Comparison of ENCODE assay signal across 25 cellular contexts in the genomic region with DNA sequence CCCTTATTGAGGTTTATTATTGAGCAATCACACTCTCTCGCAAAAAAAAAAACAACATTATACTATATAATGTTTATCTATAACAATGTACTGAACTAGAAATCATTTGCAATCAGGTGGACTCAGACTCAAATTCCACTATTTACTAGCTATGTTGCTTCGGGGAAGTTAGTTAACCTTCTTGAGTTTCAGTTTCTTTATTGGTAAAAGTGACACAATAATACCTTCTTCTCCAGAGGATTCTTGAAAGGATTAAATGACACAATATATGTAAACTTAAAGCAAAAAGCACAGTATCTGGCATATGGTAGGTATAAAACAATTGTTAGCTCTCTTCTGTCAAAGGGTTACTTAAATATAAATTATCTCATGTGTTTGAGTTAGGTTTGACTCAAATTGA. TPM values are rescaled to one million over a fixed set of nuclear protein-coding genes. Genes with fewer than 3 reads are reported as not detected.
DNase-seq lines count a peak whose midpoint lies in the region; ATAC-seq and TF ChIP-seq lines count a peak whose summit lies in the region.
"Had no signal": no experiment of that assay in that cellular context is flagged by ENCODE, and none has a peak within 500 bp of the region (broad histone marks: within the 10 kb centered on the region; RNA-seq: fewer than 3 reads in every experiment).

No MANE protein-coding gene starts in this region.

- CTCF ChIA-PET in CD4-positive, alpha-beta memory T cell (lab: Charles Lee; ENCODE audit: partially characterized antibody): no interaction called here

- peaks cover 0 to 2% (median 0%) of the 10 kb centered on the region in 7 donors for H3K9me3 Mint-ChIP-seq in CD4-positive, CD25-positive, alpha-beta regulatory T cell
- no peaks in the 10 kb centered on the region for H3K9me3 Mint-ChIP-seq in T-helper 1 cell treated with Interleukin-12 subunit alpha and Interleukin-12 subunit beta and Interleukin-4 antibody, amounts not matched to agents 30 μg/mL and 1 μg/mL, for 36 hours
- H3K9me3 Mint-ChIP-seq in neural progenitor cell: no peaks in the 10 kb centered on the region
- no peaks in the 10 kb centered on the region for H3K9me3 Mint-ChIP-seq in CD4-positive, alpha-beta memory T cell
- H3K9me3 Mint-ChIP-seq: activated T-cell treated with anti-CD3 and anti-CD28 coated beads, Interleukin-2, amount 50 U/mL, for 4 hours had no signal

- no peak for TF ChIP-seq CTCF in neural progenitor cell (IDR thresholded peaks at IDR 0.05)

- intact Hi-C loops in CD4-positive, alpha-beta memory T cell (cut with micrococcal nuclease): no loop called here

- H3K36me3 ChIP-seq in CD4-positive, CD25-positive, alpha-beta regulatory T cell (ENCODE audit: control insufficient read depth, insufficient read depth, low read length): no peaks in the 10 kb centered on the region
- H3K36me3 ChIP-seq in effector memory CD4-positive, alpha-beta T cell (ENCODE audit: control insufficient read depth, insufficient read depth, low read length): no peaks in the 10 kb centered on the region
- H3K36me3 ChIP-seq in neural progenitor cell: no peaks in the 10 kb centered on the region
- no peaks in the 10 kb centered on the region for H3K36me3 ChIP-seq in CD4-positive, alpha-beta memory T cell (ENCODE audit: insufficient read depth, low read length)
- H3K36me3 ChIP-seq: BLaER1, ovary had no signal

- no peaks in the 10 kb centered on the region for H3K4me1 ChIP-seq in CD4-positive, CD25-positive, alpha-beta regulatory T cell (ENCODE audit: control insufficient read depth, insufficient read depth, low read length, poor library complexity, severe bottlenecking)
- no peaks in the 10 kb centered on the region for H3K4me1 ChIP-seq in effector memory CD4-positive, alpha-beta T cell (ENCODE audit: control insufficient read depth, insufficient read depth, low read length, poor library complexity, severe bottlenecking)
- H3K4me1 ChIP-seq in neural progenitor cell: no peaks in the 10 kb centered on the region
- no peaks in the 10 kb centered on the region for H3K4me1 ChIP-seq in CD4-positive, alpha-beta memory T cell (ENCODE audit: insufficient read depth, low read length)
- H3K4me1 ChIP-seq: BLaER1, HAP-1 had no signal

- no peaks in the 10 kb centered on the region for H3K79me2 ChIP-seq in neural progenitor cell (ENCODE audit: low read depth)

- ATAC-seq in CD4-positive, CD25-positive, alpha-beta regulatory T cell (ENCODE audit: low read depth in 2 of 2): no peak
- ATAC-seq in GM18511 (IDR thresholded peaks at IDR 0.05; ENCODE audit: unreplicated experiment) (peak; percentile 65), HG03342 (IDR thresholded peaks at IDR 0.05; ENCODE audit: unreplicated experiment) (peak; percentile 58)
- ATAC-seq: Panc1 had no signal

- DNase-seq in CD4-positive, CD25-positive, alpha-beta regulatory T cell: peak in 1 of 3 donors; percentile 15
- no peak for DNase-seq in effector memory CD4-positive, alpha-beta T cell
- no peak for DNase-seq in neural progenitor cell (ENCODE audit: low spot score)
- DNase-seq in hepatic stellate cell (ENCODE audit: low spot score): no peak
- no peak for DNase-seq in CD4-positive, alpha-beta memory T cell
- DNase-seq: activated CD4-positive, alpha-beta T cell treated with anti-CD3 and anti-CD28 coated beads, Interleukin-2, amount 10 ng/mL, durations not matched to agents 24 days and 14 days; activated gamma-delta T cell treated with Interleukin-2 at 50 U/mL for 16 hours; activated T-cell treated with anti-CD3 and anti-CD28 coated beads, Interleukin-2, amount 50 U/mL, for 4 hours; caudate nucleus; mammary epithelial cell; NCI-H1930; NCI-H526; nephron progenitor cell; ovary; retina; SHP77 treated with DMSO at 0.1 percent for 48 hours; stimulated activated naive CD4-positive, alpha-beta T cell had no signal

- H3K4me2 ChIP-seq in neural progenitor cell: no peak overlapping the region
- H3K4me2 ChIP-seq: BLaER1 had no signal

- no peaks in the 10 kb centered on the region for H3K9me3 ChIP-seq in CD4-positive, CD25-positive, alpha-beta regulatory T cell (ENCODE audit: control insufficient read depth in 2 of 2, low read length in 2 of 2)
- no peaks in the 10 kb centered on the region for H3K9me3 ChIP-seq in effector memory CD4-positive, alpha-beta T cell (ENCODE audit: control insufficient read depth, low read length)
- H3K9me3 ChIP-seq in neural progenitor cell (ENCODE audit: low read depth): no peaks in the 10 kb centered on the region
- no peaks in the 10 kb centered on the region for H3K9me3 ChIP-seq in CD4-positive, alpha-beta memory T cell (ENCODE audit: control insufficient read depth in 1 of 2, low read length in 2 of 2)
- H3K9me3 ChIP-seq: BLaER1, HAP-1, ovary had no signal

- no peak overlapping the region for H3K9ac ChIP-seq in neural progenitor cell
- H3K9ac ChIP-seq: BLaER1 had no signal

- POLR2A ChIA-PET in CD4-positive, alpha-beta memory T cell (lab: Charles Lee; ENCODE audit: partially characterized antibody): no interaction called here

- H3K27me3 ChIP-seq in CD4-positive, CD25-positive, alpha-beta regulatory T cell (ENCODE audit: control insufficient read depth, insufficient read depth, low read length): no peaks in the 10 kb centered on the region
- no peaks in the 10 kb centered on the region for H3K27me3 ChIP-seq in effector memory CD4-positive, alpha-beta T cell (replicated peaks; ENCODE audit: control insufficient read depth, insufficient read depth, low read length, poor library complexity, severe bottlenecking)
- H3K27me3 ChIP-seq in neural progenitor cell: no peaks in the 10 kb centered on the region
- no peaks in the 10 kb centered on the region for H3K27me3 ChIP-seq in CD4-positive, alpha-beta memory T cell (ENCODE audit: insufficient read depth, low read length)
- H3K27me3 ChIP-seq: ovary had no signal

- H3K27ac Mint-ChIP-seq in CD4-positive, CD25-positive, alpha-beta regulatory T cell: no peak overlapping the region
- H3K27ac Mint-ChIP-seq in T-helper 1 cell treated with Interleukin-12 subunit alpha and Interleukin-12 subunit beta and Interleukin-4 antibody, amounts not matched to agents 30 μg/mL and 1 μg/mL, for 36 hours: peak overlapping the region; percentile 26
- no peak overlapping the region for H3K27ac Mint-ChIP-seq in neural progenitor cell
- no peak overlapping the region for H3K27ac Mint-ChIP-seq in CD4-positive, alpha-beta memory T cell
- H3K27ac Mint-ChIP-seq: nephron progenitor cell had no signal

- H3K4me1 Mint-ChIP-seq in CD4-positive, CD25-positive, alpha-beta regulatory T cell: no peaks in the 10 kb centered on the region
- peaks cover 3% of the 10 kb centered on the region for H3K4me1 Mint-ChIP-seq in T-helper 1 cell treated with Interleukin-12 subunit alpha and Interleukin-12 subunit beta and Interleukin-4 antibody, amounts not matched to agents 30 μg/mL and 1 μg/mL, for 36 hours (ENCODE audit: low read depth)
- H3K4me1 Mint-ChIP-seq in neural progenitor cell: no peaks in the 10 kb centered on the region
- peaks cover 0 to 2% (median 0%) of the 10 kb centered on the region in 4 donors for H3K4me1 Mint-ChIP-seq in CD4-positive, alpha-beta memory T cell
- H3K4me1 Mint-ChIP-seq: nephron progenitor cell had no signal

- peak overlapping the region; percentile 26 for H3K4me3 ChIP-seq in CD4-positive, CD25-positive, alpha-beta regulatory T cell (ENCODE audit: low read depth, low read length)
- no peak overlapping the region for H3K4me3 ChIP-seq in effector memory CD4-positive, alpha-beta T cell (ENCODE audit: insufficient read depth, low read depth, low read length, poor library complexity, severe bottlenecking)
- H3K4me3 ChIP-seq in neural progenitor cell: no peak overlapping the region
- no peak overlapping the region for H3K4me3 ChIP-seq in CD4-positive, alpha-beta memory T cell (ENCODE audit: low read length in 2 of 2)
- H3K4me3 ChIP-seq: BLaER1, coronary artery, HAP-1, ovary had no signal

- H2AFZ ChIP-seq in neural progenitor cell (replicated peaks): no peak overlapping the region

- H3K27me3 Mint-ChIP-seq in CD4-positive, CD25-positive, alpha-beta regulatory T cell: no peaks in the 10 kb centered on the region
- no peaks in the 10 kb centered on the region for H3K27me3 Mint-ChIP-seq in T-helper 1 cell treated with Interleukin-12 subunit alpha and Interleukin-12 subunit beta and Interleukin-4 antibody, amounts not matched to agents 30 μg/mL and 1 μg/mL, for 36 hours (ENCODE audit: low read depth)
- no peaks in the 10 kb centered on the region for H3K27me3 Mint-ChIP-seq in neural progenitor cell (ENCODE audit: insufficient read depth, low read depth)
- no peaks in the 10 kb centered on the region for H3K27me3 Mint-ChIP-seq in CD4-positive, alpha-beta memory T cell
- H3K27me3 Mint-ChIP-seq: activated CD4-positive, alpha-beta T cell treated with anti-CD3 and anti-CD28 coated beads, Interleukin-2, amount 10 ng/mL, durations not matched to agents 24 days and 14 days had no signal

- H3F3A ChIP-seq in neural progenitor cell (ENCODE audit: low read depth): no peaks in the 10 kb centered on the region

- H4K20me1 ChIP-seq in neural progenitor cell (ENCODE audit: low read depth): no peaks in the 10 kb centered on the region
- H4K20me1 ChIP-seq: BLaER1 had no signal

- no peaks in the 10 kb centered on the region for H3K36me3 Mint-ChIP-seq in CD4-positive, CD25-positive, alpha-beta regulatory T cell
- peaks cover under 1% of the 10 kb centered on the region for H3K36me3 Mint-ChIP-seq in T-helper 1 cell treated with Interleukin-12 subunit alpha and Interleukin-12 subunit beta and Interleukin-4 antibody, amounts not matched to agents 30 μg/mL and 1 μg/mL, for 36 hours (ENCODE audit: low read depth)
- H3K36me3 Mint-ChIP-seq in neural progenitor cell: no peaks in the 10 kb centered on the region
- no peaks in the 10 kb centered on the region for H3K36me3 Mint-ChIP-seq in CD4-positive, alpha-beta memory T cell

- H3K27ac ChIP-seq in CD4-positive, CD25-positive, alpha-beta regulatory T cell (ENCODE audit: insufficient read depth, low read length, poor library complexity, severe bottlenecking): no peak overlapping the region
- no peak overlapping the region for H3K27ac ChIP-seq in effector memory CD4-positive, alpha-beta T cell (ENCODE audit: insufficient read depth, low read length, poor library complexity, severe bottlenecking)
- no peak overlapping the region for H3K27ac ChIP-seq in neural progenitor cell
- H3K27ac ChIP-seq in CD4-positive, alpha-beta memory T cell (ENCODE audit: low read depth, low read length): no peak overlapping the region
- H3K27ac ChIP-seq: BLaER1, coronary artery, ovary, VCaP had no signal

- H3K4me3 Mint-ChIP-seq in CD4-positive, CD25-positive, alpha-beta regulatory T cell: no peak overlapping the region
- H3K4me3 Mint-ChIP-seq in T-helper 1 cell treated with Interleukin-12 subunit alpha and Interleukin-12 subunit beta and Interleukin-4 antibody, amounts not matched to agents 30 μg/mL and 1 μg/mL, for 36 hours: no peak overlapping the region
- no peak overlapping the region for H3K4me3 Mint-ChIP-seq in neural progenitor cell
- H3K4me3 Mint-ChIP-seq in CD4-positive, alpha-beta memory T cell: no peak overlapping the region
- H3K4me3 Mint-ChIP-seq: activated CD4-positive, alpha-beta T cell treated with anti-CD3 and anti-CD28 coated beads, Interleukin-2, amount 10 ng/mL, durations not matched to agents 24 days and 14 days; activated T-cell treated with anti-CD3 and anti-CD28 coated beads, Interleukin-2, amount 50 U/mL, for 4 hours; nephron progenitor cell had no signal

RNA-seq across cellular contexts. Expression of gene HDAC8, which starts 31.5 kb away (rescaled TPM):
- total RNA-seq in CD4-positive, CD25-positive, alpha-beta regulatory T cell: 21.7 TPM
- polyA plus RNA-seq in CD4-positive, CD25-positive, alpha-beta regulatory T cell: 10 to 100 TPM; 14.0 to 22.4 (median 16.1) TPM
- 28.4 and 37.8 TPM in 2 replicates for total RNA-seq in neural progenitor cell (ENCODE audit: low replicate concordance)
- 10 to 100 TPM; 15.2 to 23.0 TPM for total RNA-seq in CD4-positive, alpha-beta memory T cell
- polyA plus RNA-seq in CD4-positive, alpha-beta memory T cell: 10 to 100 TPM; 15.2 to 18.9 TPM

Comparison
In these comparisons a context has a peak if more than half of its experiments do, and no peak if none do; other contexts are left out.
1. ATAC-seq: peak in GM18511 (single experiment) and HG03342 (single experiment); none in CD4-positive, CD25-positive, alpha-beta regulatory T cell (0 of 2).